ENCODE assay signal across 30 cellular contexts in the genomic region with DNA sequence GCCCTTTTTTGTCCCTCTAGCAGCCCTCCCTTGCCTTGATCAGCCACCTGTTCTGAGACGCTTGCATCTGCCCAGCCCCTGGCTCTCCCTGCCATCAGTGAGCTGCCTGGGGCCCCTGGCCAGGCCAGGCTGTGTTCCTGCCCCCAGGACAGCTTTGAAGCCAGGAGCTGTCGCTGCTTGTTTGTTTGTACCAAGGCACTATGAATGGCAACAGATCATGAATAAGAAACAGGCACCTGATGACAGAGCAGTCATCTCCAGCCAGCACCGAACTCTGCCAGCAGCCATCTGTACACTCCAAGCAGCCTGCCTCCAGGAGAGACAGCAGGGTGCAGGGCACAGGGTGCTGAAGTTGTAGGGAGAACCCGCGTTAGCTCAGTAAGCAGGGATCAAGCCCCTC. TPM values are rescaled to one million over a fixed set of nuclear protein-coding genes. Genes with fewer than 3 reads are reported as not detected.
DNase-seq lines count a peak whose midpoint lies in the region; TF ChIP-seq lines count a peak whose summit lies in the region.
"Had no signal": no experiment of that assay in that cellular context is flagged by ENCODE, and none has a peak within 500 bp of the region (broad histone marks: within the 10 kb centered on the region; RNA-seq: fewer than 3 reads in every experiment).

No MANE protein-coding gene starts in this region.

- peaks cover 0 to 26% of the 10 kb centered on the region in 2 donors for H3K4me1 ChIP-seq in neuronal stem cell (ENCODE audit: control insufficient read depth in 2 of 2, insufficient read depth in 1 of 2, low read depth in 1 of 2, low read length in 2 of 2)
- H3K4me1 ChIP-seq: gastroesophageal sphincter, HAP-1, thyroid gland, uterus had no signal

- H2BK15ac ChIP-seq in neuronal stem cell (ENCODE audit: low read length): no peak overlapping the region

- no peaks in the 10 kb centered on the region for H3K79me1 ChIP-seq in neuronal stem cell (ENCODE audit: low read depth, low read length)

- H3K4me3 Mint-ChIP-seq in glutamatergic neuron (ENCODE audit: unreplicated experiment): peak overlapping the region; percentile 27
- H3K4me3 Mint-ChIP-seq in activated CD4-positive, alpha-beta memory T cell treated with anti-CD3 and anti-CD28 coated beads for 36 hours: no peak overlapping the region
- H3K4me3 Mint-ChIP-seq: activated CD4-positive, alpha-beta T cell treated with anti-CD3 and anti-CD28 coated beads for 36 hours; CD4-positive, alpha-beta memory T cell; memory B cell; neural crest cell had no signal

- H3K4me3 ChIP-seq in neuronal stem cell (ENCODE audit: low read length in 2 of 2): no peak overlapping the region
- H3K4me3 ChIP-seq: gastroesophageal sphincter, GM12878, HAP-1, K562, thyroid gland, uterus had no signal

- H3K9ac ChIP-seq in neuronal stem cell (ENCODE audit: low read depth, low read length, poor library complexity): peak overlapping the region; percentile 24

- H4K8ac ChIP-seq in neuronal stem cell (ENCODE audit: low read depth, low read length): no peak overlapping the region

- TF ChIP-seq CTCF in glutamatergic neuron (IDR thresholded peaks at IDR 0.05; ENCODE audit: partially characterized antibody, unreplicated experiment): no peak

- peak overlapping the region; percentile 48 for H3K27ac Mint-ChIP-seq in glutamatergic neuron (ENCODE audit: unreplicated experiment)
- no peak overlapping the region for H3K27ac Mint-ChIP-seq in activated CD4-positive, alpha-beta memory T cell treated with anti-CD3 and anti-CD28 coated beads for 36 hours
- H3K27ac Mint-ChIP-seq: activated CD4-positive, alpha-beta T cell treated with anti-CD3 and anti-CD28 coated beads for 36 hours; activated naive CD4-positive, alpha-beta T cell treated with anti-CD3 and anti-CD28 coated beads, Interleukin-2, amount 50 U/mL, for 72 hours; activated T-helper 2 cell treated with anti-CD3 and anti-CD28 coated beads, Interferon-gamma antibody, Interleukin-2, Interleukin-4, amounts not matched to agents 10 μg/mL and 5 μg/mL and 100 μg/mL, durations not matched to agents 14 hours and 24 hours and 36 hours; memory B cell had no signal

- no peak overlapping the region for H3K18ac ChIP-seq in neuronal stem cell (ENCODE audit: low read length)

- peaks cover 10% of the 10 kb centered on the region for H3K9me3 Mint-ChIP-seq in glutamatergic neuron (ENCODE audit: unreplicated experiment)
- H3K9me3 Mint-ChIP-seq in activated CD4-positive, alpha-beta memory T cell treated with anti-CD3 and anti-CD28 coated beads for 36 hours: peaks cover 7% of the 10 kb centered on the region
- H3K9me3 Mint-ChIP-seq: activated naive CD4-positive, alpha-beta T cell treated with anti-CD3 and anti-CD28 coated beads, Interleukin-2, amount 50 U/mL, for 72 hours; activated T-helper 2 cell treated with anti-CD3 and anti-CD28 coated beads, Interferon-gamma antibody, Interleukin-2, Interleukin-4, amounts not matched to agents 10 μg/mL and 5 μg/mL and 100 μg/mL, durations not matched to agents 14 hours and 24 hours and 36 hours had no signal

- H3K4me2 ChIP-seq in neuronal stem cell (ENCODE audit: insufficient read depth, low read length, poor library complexity, severe bottlenecking): no peak overlapping the region

- POLR2A ChIA-PET in activated CD4-positive, alpha-beta memory T cell treated with anti-CD3 and anti-CD28 coated beads for 36 hours (lab: Charles Lee): no interaction called here

- H2BK5ac ChIP-seq in neuronal stem cell (ENCODE audit: low read length): no peak overlapping the region

- peaks cover 12% of the 10 kb centered on the region for H3K27me3 Mint-ChIP-seq in glutamatergic neuron (ENCODE audit: unreplicated experiment)
- H3K27me3 Mint-ChIP-seq in activated CD4-positive, alpha-beta memory T cell treated with anti-CD3 and anti-CD28 coated beads for 36 hours: peaks cover 35% of the 10 kb centered on the region

- CTCF ChIA-PET in activated CD4-positive, alpha-beta memory T cell treated with anti-CD3 and anti-CD28 coated beads for 36 hours (lab: Charles Lee): no interaction called here

- H3K4me1 Mint-ChIP-seq in glutamatergic neuron (ENCODE audit: low read depth, unreplicated experiment): peaks cover 33% of the 10 kb centered on the region
- H3K4me1 Mint-ChIP-seq in activated CD4-positive, alpha-beta memory T cell treated with anti-CD3 and anti-CD28 coated beads for 36 hours (ENCODE audit: low read depth): no peaks in the 10 kb centered on the region
- H3K4me1 Mint-ChIP-seq: activated CD4-positive, alpha-beta T cell treated with anti-CD3 and anti-CD28 coated beads for 36 hours; CD4-positive, alpha-beta memory T cell had no signal

- H2BK120ac ChIP-seq in neuronal stem cell (ENCODE audit: low read depth, low read length): no peak overlapping the region

- no peak overlapping the region for H3K23ac ChIP-seq in neuronal stem cell (ENCODE audit: low read depth, low read length, poor library complexity)

- no peak overlapping the region for H2BK12ac ChIP-seq in neuronal stem cell (ENCODE audit: low read length)

- no peak overlapping the region for H3K27ac ChIP-seq in neuronal stem cell (replicated peaks; ENCODE audit: low read length)
- H3K27ac ChIP-seq: gastroesophageal sphincter, thyroid gland, uterus had no signal

- intact Hi-C loops in activated CD4-positive, alpha-beta memory T cell treated with anti-CD3 and anti-CD28 coated beads for 36 hours (cut with micrococcal nuclease): no loop called here

- H3K14ac ChIP-seq in neuronal stem cell (ENCODE audit: low read length): no peak overlapping the region

- no peak overlapping the region for H2AFZ ChIP-seq in neuronal stem cell (ENCODE audit: low read length)

- H4K91ac ChIP-seq in neuronal stem cell (ENCODE audit: low read depth, low read length, poor library complexity): no peak overlapping the region

- H2AK5ac ChIP-seq in neuronal stem cell (ENCODE audit: low read depth, low read length): no peak overlapping the region

- H3K9me3 ChIP-seq in neuronal stem cell (replicated peaks in 1 of 2; ENCODE audit: control insufficient read depth in 2 of 2, insufficient read depth in 1 of 2, low read depth in 1 of 2, low read length in 2 of 2): no peaks in the 10 kb centered on the region
- H3K9me3 ChIP-seq: HAP-1, thyroid gland, uterus had no signal

- peaks cover 0 to 4% (median 0%) of the 10 kb centered on the region in 3 experiments for H3K27me3 ChIP-seq in neuronal stem cell (ENCODE audit: control insufficient read depth in 3 of 3, insufficient read depth in 3 of 3, low read depth in 1 of 3, low read length in 3 of 3)
- H3K27me3 ChIP-seq: thyroid gland, uterus had no signal

- DNase-seq in NCI-H1092 treated with DMSO at 0.1 percent for 48 hours (lab: John Stamatoyannopoulos, UW) (peak; percentile 13), NCI-H1092 (lab: John Stamatoyannopoulos, UW) (no peak), NCI-H2171 treated with DMSO at 0.1 percent for 48 hours (lab: John Stamatoyannopoulos, UW) (peak; percentile 89), glutamatergic neuron (no peak), neuronal stem cell (ENCODE audit: low spot score) (no peak), NCI-H187 treated with DMSO at 0.1 percent for 48 hours (lab: John Stamatoyannopoulos, UW) (no peak), SHP77 (lab: John Stamatoyannopoulos, UW) (no peak)
- no peak for DNase-seq in activated CD4-positive, alpha-beta memory T cell treated with anti-CD3 and anti-CD28 coated beads for 36 hours
- DNase-seq: 8988T; activated CD4-positive, alpha-beta T cell treated with anti-CD3 and anti-CD28 coated beads for 36 hours; CD4-positive, alpha-beta memory T cell; NCI-H1105 treated with DMSO at 0.1 percent for 48 hours; NCI-H2029 treated with DMSO at 0.1 percent for 48 hours; NCI-H446 treated with DMSO at 0.1 percent for 48 hours; thyroid gland; uterus had no signal

- H3K4ac ChIP-seq in neuronal stem cell (ENCODE audit: low read length): no peak overlapping the region

- WGBS in neuronal stem cell (ENCODE audit: extremely low coverage in 2 of 2, insufficient read length in 2 of 2, insufficient replicate concordance in 1 of 2), 2 donors: no CpG with 5 or more reads among the region's 5 CpGs

- peaks cover 16% of the 10 kb centered on the region for H3K36me3 Mint-ChIP-seq in glutamatergic neuron (ENCODE audit: unreplicated experiment)
- H3K36me3 Mint-ChIP-seq in activated CD4-positive, alpha-beta memory T cell treated with anti-CD3 and anti-CD28 coated beads for 36 hours: no peaks in the 10 kb centered on the region
- H3K36me3 Mint-ChIP-seq: memory B cell had no signal

- no peaks in the 10 kb centered on the region for H3K36me3 ChIP-seq in neuronal stem cell (replicated peaks in 1 of 2; ENCODE audit: control insufficient read depth in 2 of 2, insufficient read depth in 2 of 2, low read length in 2 of 2)
- H3K36me3 ChIP-seq: gastroesophageal sphincter, HAP-1, thyroid gland, uterus had no signal

RNA-seq across cellular contexts. Expression of a gene that starts 8.1 kb away (rescaled TPM):
- 0.10 TPM for total RNA-seq in glutamatergic neuron (ENCODE audit: unreplicated experiment)
- 0.14 TPM for polyA plus RNA-seq in neuronal stem cell (2013, experiment 1 of 2)
- 0.15 TPM for polyA plus RNA-seq in neuronal stem cell (2013, experiment 2 of 2)
- total RNA-seq in activated CD4-positive, alpha-beta memory T cell treated with anti-CD3 and anti-CD28 coated beads for 36 hours: not detected
- total RNA-seq: activated CD4-positive, alpha-beta T cell treated with anti-CD3 and anti-CD28 coated beads for 36 hours; activated T-helper 2 cell treated with anti-CD3 and anti-CD28 coated beads, Interferon-gamma antibody, Interleukin-2, Interleukin-4, amounts not matched to agents 10 μg/mL and 5 μg/mL and 100 μg/mL, durations not matched to agents 14 hours and 24 hours and 36 hours; bronchial epithelial cell; fibroblast of lung; K562; MCF 10A; posterior vena cava; sciatic nerve; T-helper 2 cell treated with Interferon-gamma antibody and Interleukin-4, amounts not matched to agents 100 ng/mL and 5 ng/mL, for 36 hours had no signal
- polyA plus RNA-seq: fibroblast of lung, K562 had no signal

Comparison
In these comparisons a context has a peak if more than half of its experiments do, and no peak if none do; other contexts are left out.
1. DNase-seq: peak in NCI-H1092 treated with DMSO at 0.1 percent for 48 hours (single experiment) and NCI-H2171 treated with DMSO at 0.1 percent for 48 hours (single experiment); none in NCI-H1092 (single experiment), glutamatergic neuron (single experiment), neuronal stem cell (single experiment), NCI-H187 treated with DMSO at 0.1 percent for 48 hours (single experiment), SHP77 (0 of 2) and activated CD4-positive, alpha-beta memory T cell treated with anti-CD3 and anti-CD28 coated beads for 36 hours (single experiment).